Comparison of ENCODE assay signal across 10 cellular contexts in the genomic region with DNA sequence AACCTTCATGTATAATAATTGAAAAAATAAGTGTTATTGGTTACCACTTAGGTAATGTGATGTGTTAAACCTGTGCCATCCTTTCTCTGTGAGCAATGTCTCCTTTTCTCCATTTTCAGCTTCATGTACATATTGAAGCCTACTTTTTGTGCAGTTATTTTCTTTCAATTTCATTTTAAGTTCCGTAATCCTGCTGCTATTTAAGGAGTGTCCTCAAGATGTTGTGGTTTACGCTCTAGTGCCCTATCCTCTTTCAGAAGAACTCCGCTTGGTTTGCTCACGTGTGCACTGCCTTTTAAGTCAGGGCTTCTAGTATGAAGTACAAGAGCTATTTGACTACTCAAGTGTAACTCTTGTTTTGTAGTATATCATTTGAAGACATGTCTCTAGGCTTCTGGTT.
DNase-seq lines count a peak whose midpoint lies in the region; ATAC-seq and TF ChIP-seq lines count a peak whose summit lies in the region.
"Had no signal": no experiment of that assay in that cellular context is flagged by ENCODE, and none has a peak within 500 bp of the region (broad histone marks: within the 10 kb centered on the region; RNA-seq: fewer than 3 reads in every experiment).

No MANE protein-coding gene starts in this region.

- peak overlapping the region; percentile 62 for H2AFZ ChIP-seq in OCI-LY7 (ENCODE audit: low read length)

- H3K27me3 ChIP-seq in heart left ventricle, result no peaks in the 10 kb centered on the region

- TF ChIP-seq POLR2A in heart left ventricle (IDR thresholded peaks at IDR 0.05), result no peak

- POLR2A ChIA-PET in OCI-LY7 (lab: Charles Lee), result interaction anchor here (0.7 to 2.1 kb wide), 5 partner anchors 11 to 45 kb away, joined by 3 to 14 read pairs (median 4); no protein-coding TSS in a partner anchor

- no peaks in the 10 kb centered on the region for H3K9me2 ChIP-seq in OCI-LY7 (ENCODE audit: insufficient read depth, low read length)

- H4K20me1 ChIP-seq in OCI-LY7 (ENCODE audit: insufficient read depth, low read length), result no peaks in the 10 kb centered on the region

- TF ChIP-seq CTCF in OCI-LY7 (conservative IDR thresholded peaks at IDR 0.05; ENCODE audit: low read length) (no peak), heart left ventricle (IDR thresholded peaks at IDR 0.05) (no peak)

- CTCF ChIA-PET in OCI-LY7 (lab: Charles Lee; ENCODE audit: unreplicated experiment), result no interaction called here

- H3K36me3 ChIP-seq in OCI-LY7 (ENCODE audit: insufficient read depth, low read length), result peaks cover 4% of the 10 kb centered on the region; the same call in 1 of the 2 replicates
- H3K36me3 ChIP-seq in heart left ventricle, result no peaks in the 10 kb centered on the region

- peak overlapping the region; percentile 25 for H3K4me3 ChIP-seq in OCI-LY7 (ENCODE audit: low read depth, low read length, poor library complexity, severe bottlenecking)
- no peak overlapping the region for H3K4me3 ChIP-seq in heart left ventricle

- intact Hi-C loops in OCI-LY7 (cut with micrococcal nuclease; ENCODE audit: unreplicated experiment), result loop anchor here (5.0 kb wide), 1 partner anchor 167 kb away; no protein-coding TSS in a partner anchor
- intact Hi-C loops in heart left ventricle (cut with DNase I), result no loop called here

- DNase-seq in GDM1 (lab: John Stamatoyannopoulos, UW), result peak; percentile 25
- DNase-seq in OCI-LY7 (ENCODE audit: low spot score), result peak; percentile 98
- no peak for DNase-seq in AG08396 (ENCODE audit: low spot score)
- no peak for DNase-seq in heart left ventricle
- DNase-seq in effector CD8-positive, alpha-beta T cell (lab: John Stamatoyannopoulos, UW), result no peak
- DNase-seq in T-helper 9 cell, result no peak
- DNase-seq: IMR-90, midbrain had no signal

- BruUV-seq in OCI-LY7 (replicated peaks; lab: Mats Ljungman, UMichigan), result no TSS peak

- H3K27ac ChIP-seq in OCI-LY7 (ENCODE audit: low read depth, low read length, poor library complexity, severe bottlenecking), result peak overlapping the region; percentile 88
- H3K27ac ChIP-seq in heart left ventricle, result no peak overlapping the region

- H3K9me3 ChIP-seq in OCI-LY7 (ENCODE audit: low read length), result peaks cover 10% of the 10 kb centered on the region; the same call in 1 of the 2 replicates
- peaks cover 0 to 10% (median 0%) of the 10 kb centered on the region in 12 donors for H3K9me3 ChIP-seq in heart left ventricle

- no peaks in the 10 kb centered on the region for H3K79me2 ChIP-seq in OCI-LY7 (ENCODE audit: insufficient read depth, low read depth, low read length)

- WGBS in heart left ventricle, 4 donors, result 55 to 81% (median 77%) methylated on average over 4 of the region's 4 CpGs

- peaks cover 29% of the 10 kb centered on the region for H3K4me1 ChIP-seq in OCI-LY7 (ENCODE audit: insufficient read depth, low read length, poor library complexity, severe bottlenecking)
- no peaks in the 10 kb centered on the region for H3K4me1 ChIP-seq in heart left ventricle

- ATAC-seq in GM21381 (IDR thresholded peaks at IDR 0.05; ENCODE audit: unreplicated experiment), result peak; percentile 97
- ATAC-seq in HG03103 (IDR thresholded peaks at IDR 0.05; ENCODE audit: low read depth, unreplicated experiment), result peak; percentile 100
- no peak for ATAC-seq in heart left ventricle

- peak overlapping the region; percentile 71 for H3K4me2 ChIP-seq in OCI-LY7 (ENCODE audit: low read length)

Comparison
In these comparisons a context has a peak if more than half of its experiments do, and no peak if none do; other contexts are left out.
1. DNase-seq: peak in GDM1 (single experiment) and OCI-LY7 (single experiment); none in AG08396 (single experiment), heart left ventricle (0 of 5), effector CD8-positive, alpha-beta T cell (single experiment) and T-helper 9 cell (single experiment).
2. ATAC-seq: peak in GM21381 (single experiment) and HG03103 (single experiment); none in heart left ventricle (0 of 4).